8 cellular contexts compared by ENCODE assay signal in genomic region chr17:68205251-68205807, GRCh38. TPM values are rescaled to one million over a fixed set of nuclear protein-coding genes. Genes with fewer than 3 reads are reported as not detected.
DNase-seq lines count a peak whose midpoint lies in the region; ATAC-seq and TF ChIP-seq lines count a peak whose summit lies in the region.

No MANE protein-coding gene starts in this region.

- no peaks in the 10 kb centered on the region for H3K36me3 ChIP-seq in endocrine pancreas (ENCODE audit: control insufficient read depth, insufficient read depth, low read length)

- peak overlapping the region; percentile 51 for H3K9ac ChIP-seq in endocrine pancreas (ENCODE audit: control insufficient read depth, insufficient read depth, low read length)

- no peaks in the 10 kb centered on the region for H3K9me3 ChIP-seq in endocrine pancreas (ENCODE audit: control insufficient read depth, low read length)

- DNase-seq in CMK (ENCODE audit: low read depth) (peak; percentile 53), NCI-H82 (lab: John Stamatoyannopoulos, UW) (peak; percentile 94), mesothelial cell of epicardium (ENCODE audit: low spot score in 2 of 2, unreplicated experiment in 2 of 2) (peak; percentile 86 to 95)
- peak; percentile 77 to 78 for DNase-seq in activated CD8-positive, alpha-beta memory T cell treated with anti-CD3 and anti-CD28 coated beads for 4 hours (ENCODE audit: low read depth in 2 of 2)
- peak; percentile 85 to 87 for DNase-seq in stimulated activated CD8-positive, alpha-beta memory T cell treated with anti-CD3 and anti-CD28 coated beads, Interleukin-15, amount 100 ng/mL, for 48 hours (ENCODE audit: low read depth in 2 of 2)

- peak overlapping the region; percentile 34 for H3K27ac Mint-ChIP-seq in mesothelial cell of epicardium

- peaks cover 38% of the 10 kb centered on the region for H3K27me3 Mint-ChIP-seq in mesothelial cell of epicardium (ENCODE audit: low read depth)

- H3K4me3 Mint-ChIP-seq in mesothelial cell of epicardium: peak overlapping the region; percentile 81

- peaks cover 13% of the 10 kb centered on the region for H3K4me1 Mint-ChIP-seq in mesothelial cell of epicardium

- H3K36me3 Mint-ChIP-seq in mesothelial cell of epicardium: peaks cover 13% of the 10 kb centered on the region

- TF ChIP-seq CTCF in mesothelial cell of epicardium (IDR thresholded peaks at IDR 0.05; ENCODE audit: unreplicated experiment): peak; percentile 84

- no peaks in the 10 kb centered on the region for H3K9me3 Mint-ChIP-seq in mesothelial cell of epicardium

- no peaks in the 10 kb centered on the region for H3K27me3 ChIP-seq in endocrine pancreas (ENCODE audit: control insufficient read depth, insufficient read depth, low read length)

- ATAC-seq in GM19438 (IDR thresholded peaks at IDR 0.05; ENCODE audit: low read depth, unreplicated experiment) (peak; percentile 89), HG03571 (IDR thresholded peaks at IDR 0.05; ENCODE audit: unreplicated experiment) (peak; percentile 86)

- H3K4me3 ChIP-seq in endocrine pancreas (ENCODE audit: control insufficient read depth, insufficient read depth, low read length): no peak overlapping the region

- H3K4me1 ChIP-seq in endocrine pancreas (ENCODE audit: control insufficient read depth, insufficient read depth, low read length): no peaks in the 10 kb centered on the region

RNA-seq across cellular contexts. Expression of gene AMZ2, which starts 42.5 kb away (rescaled TPM):
- 63.2 to 85.1 TPM (median 65.4 TPM) in 3 replicates for total RNA-seq in mesothelial cell of epicardium
